ENCODE assay signal across 8 cellular contexts in the genomic region with DNA sequence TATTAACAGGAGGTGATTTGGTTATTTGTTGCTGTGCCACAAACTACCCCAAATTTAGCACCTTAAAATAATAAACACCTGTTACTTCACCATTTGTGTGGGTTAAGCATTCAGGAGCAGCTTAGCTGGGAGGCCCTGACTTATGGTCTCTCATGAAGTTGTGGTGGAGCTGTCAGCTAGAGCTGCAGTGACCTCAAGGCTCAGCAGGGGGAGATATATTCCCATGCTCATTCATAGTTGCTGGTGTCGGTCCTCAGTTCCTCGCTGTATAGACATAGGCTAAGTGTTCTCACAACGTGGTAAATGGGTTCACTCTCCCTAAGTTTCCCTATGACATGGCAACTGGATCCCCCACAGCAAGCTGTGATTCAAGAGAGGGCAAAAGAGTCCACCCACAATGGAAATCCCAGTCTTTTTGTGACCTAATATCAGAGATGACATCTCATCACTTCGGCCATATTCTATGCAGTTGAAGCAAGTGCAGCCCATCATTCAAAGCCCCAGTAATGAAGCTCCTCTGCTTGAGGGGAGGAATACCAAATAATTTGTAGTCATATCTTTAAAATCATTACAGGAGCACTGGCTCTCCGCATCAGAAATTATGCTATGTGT. TPM values are rescaled to one million over a fixed set of nuclear protein-coding genes. Genes with fewer than 3 reads are reported as not detected.
A peak's percentile ranks its signal among the peaks of the same experiment; 100 is the strongest.
DNase-seq lines count a peak whose midpoint lies in the region; ATAC-seq and TF ChIP-seq lines count a peak whose summit lies in the region.

No MANE protein-coding gene starts in this region.

- no peaks in the 10 kb centered on the region for H3K9me3 Mint-ChIP-seq in activated CD8-positive, alpha-beta memory T cell treated with anti-CD3 and anti-CD28 coated beads, Interleukin-2, amount 10 ng/mL, durations not matched to agents 7 days and 5 days (ENCODE audit: low read depth)
- no peaks in the 10 kb centered on the region for H3K9me3 Mint-ChIP-seq in activated naive CD4-positive, alpha-beta T cell treated with anti-CD3 and anti-CD28 coated beads, Interleukin-2, amount 10 ng/mL, durations not matched to agents 7 days and 5 days

- no peak overlapping the region for H3K4me3 Mint-ChIP-seq in activated CD8-positive, alpha-beta memory T cell treated with anti-CD3 and anti-CD28 coated beads, Interleukin-2, amount 10 ng/mL, durations not matched to agents 7 days and 5 days
- H3K4me3 Mint-ChIP-seq in activated naive CD4-positive, alpha-beta T cell treated with anti-CD3 and anti-CD28 coated beads, Interleukin-2, amount 10 ng/mL, durations not matched to agents 7 days and 5 days = no peak overlapping the region

- no peak overlapping the region for H3K27ac Mint-ChIP-seq in activated CD8-positive, alpha-beta memory T cell treated with anti-CD3 and anti-CD28 coated beads, Interleukin-2, amount 10 ng/mL, durations not matched to agents 7 days and 5 days
- no peak overlapping the region for H3K27ac Mint-ChIP-seq in activated naive CD4-positive, alpha-beta T cell treated with anti-CD3 and anti-CD28 coated beads, Interleukin-2, amount 10 ng/mL, durations not matched to agents 7 days and 5 days

- no peaks in the 10 kb centered on the region for H3K4me1 Mint-ChIP-seq in activated CD8-positive, alpha-beta memory T cell treated with anti-CD3 and anti-CD28 coated beads, Interleukin-2, amount 10 ng/mL, durations not matched to agents 7 days and 5 days
- no peaks in the 10 kb centered on the region for H3K4me1 Mint-ChIP-seq in activated naive CD4-positive, alpha-beta T cell treated with anti-CD3 and anti-CD28 coated beads, Interleukin-2, amount 10 ng/mL, durations not matched to agents 7 days and 5 days

- no peaks in the 10 kb centered on the region for H3K36me3 Mint-ChIP-seq in activated CD8-positive, alpha-beta memory T cell treated with anti-CD3 and anti-CD28 coated beads, Interleukin-2, amount 10 ng/mL, durations not matched to agents 7 days and 5 days
- H3K36me3 Mint-ChIP-seq in activated naive CD4-positive, alpha-beta T cell treated with anti-CD3 and anti-CD28 coated beads, Interleukin-2, amount 10 ng/mL, durations not matched to agents 7 days and 5 days = no peaks in the 10 kb centered on the region

- CTCF ChIA-PET in activated CD8-positive, alpha-beta memory T cell treated with anti-CD3 and anti-CD28 coated beads, Interleukin-2, amount 10 ng/mL, durations not matched to agents 7 days and 5 days (lab: Charles Lee) = interaction anchor here (0.8 to 4.0 kb wide), 2 partner anchors 11 to 259 kb away, joined by 4 to 24 read pairs; no protein-coding TSS in a partner anchor
- CTCF ChIA-PET in HEK293T (lab: Yijun Ruan, JAX) = interaction anchor here (1.3 to 1.5 kb wide), 2 partner anchors 259 to 285 kb away, joined by 3 to 7 read pairs; no protein-coding TSS in a partner anchor
- CTCF ChIA-PET in activated naive CD4-positive, alpha-beta T cell treated with anti-CD3 and anti-CD28 coated beads, Interleukin-2, amount 10 ng/mL, durations not matched to agents 7 days and 5 days (lab: Charles Lee) = interaction anchor here (0.7 to 2.6 kb wide), 5 partner anchors 30 to 458 kb away, joined by 3 to 22 read pairs (median 3); no protein-coding TSS in a partner anchor

- peak; percentile 51 for DNase-seq in activated CD8-positive, alpha-beta memory T cell treated with anti-CD3 and anti-CD28 coated beads, Interleukin-2, amount 10 ng/mL, durations not matched to agents 7 days and 5 days
- no peak for DNase-seq in activated CD8-positive, alpha-beta memory T cell treated with anti-CD3 and anti-CD28 coated beads for 24 hours
- DNase-seq in HEK293T (ENCODE audit: extremely low spot score) (peak; percentile 59), NCI-H345 (lab: John Stamatoyannopoulos, UW) (peak; percentile 64), iPS DF 19.7 (ENCODE audit: low read depth, low spot score) (peak; percentile 60), NCI-H2029 treated with DMSO at 0.1 percent for 48 hours (lab: John Stamatoyannopoulos, UW) (no peak)
- peak; percentile 56 for DNase-seq in activated naive CD4-positive, alpha-beta T cell treated with anti-CD3 and anti-CD28 coated beads, Interleukin-2, amount 10 ng/mL, durations not matched to agents 7 days and 5 days
- DNase-seq in stimulated activated CD4-positive, alpha-beta T cell treated with anti-CD3 and anti-CD28 coated beads, Interleukin-2, amount 100 ng/mL, for 48 hours = peak; percentile 1 to 15

- H3K27me3 Mint-ChIP-seq in activated CD8-positive, alpha-beta memory T cell treated with anti-CD3 and anti-CD28 coated beads, Interleukin-2, amount 10 ng/mL, durations not matched to agents 7 days and 5 days = peaks cover 7% of the 10 kb centered on the region
- peaks cover 3% of the 10 kb centered on the region for H3K27me3 Mint-ChIP-seq in activated naive CD4-positive, alpha-beta T cell treated with anti-CD3 and anti-CD28 coated beads, Interleukin-2, amount 10 ng/mL, durations not matched to agents 7 days and 5 days

- POLR2A ChIA-PET in HEK293T (lab: Yijun Ruan, JAX) = no interaction called here

- ATAC-seq in activated CD8-positive, alpha-beta memory T cell treated with anti-CD3 and anti-CD28 coated beads, Interleukin-2, amount 10 ng/mL, durations not matched to agents 7 days and 5 days = peak; percentile 53

TF ChIP-seq in HEK293T, 16 proteins besides CTCF, POLR2A, EP300 and RAD21:
- TF ChIP-seq NFRKB (IDR thresholded peaks at IDR 0.05) (no peak), ARNT (IDR thresholded peaks at IDR 0.05) (no peak), ZNF384 (IDR thresholded peaks at IDR 0.05) (no peak)
TF ChIP-seq in HEK293T: peak in this region for 0.

RNA-seq across cellular contexts. Expression of a gene that starts 41.1 kb away (rescaled TPM):
- total RNA-seq in activated CD8-positive, alpha-beta memory T cell treated with anti-CD3 and anti-CD28 coated beads, Interleukin-2, amount 10 ng/mL, durations not matched to agents 7 days and 5 days = not detected

RNA-seq across cellular contexts. Expression of a gene that starts 41.6 kb away (rescaled TPM):
- total RNA-seq in activated CD8-positive, alpha-beta memory T cell treated with anti-CD3 and anti-CD28 coated beads, Interleukin-2, amount 10 ng/mL, durations not matched to agents 7 days and 5 days = not detected

RNA-seq across cellular contexts. Expression of a gene that starts 57.4 kb away (rescaled TPM):
- total RNA-seq in activated CD8-positive, alpha-beta memory T cell treated with anti-CD3 and anti-CD28 coated beads, Interleukin-2, amount 10 ng/mL, durations not matched to agents 7 days and 5 days = 1 to 10 TPM; 8.8 to 9.0 TPM

Comparison
In these comparisons a context has a peak if more than half of its experiments do, and no peak if none do; other contexts are left out.
1. DNase-seq: peak in activated CD8-positive, alpha-beta memory T cell treated with anti-CD3 and anti-CD28 coated beads, Interleukin-2, amount 10 ng/mL, durations not matched to agents 7 days and 5 days (single experiment), HEK293T (single experiment), NCI-H345 (single experiment), activated naive CD4-positive, alpha-beta T cell treated with anti-CD3 and anti-CD28 coated beads, Interleukin-2, amount 10 ng/mL, durations not matched to agents 7 days and 5 days (single experiment), iPS DF 19.7 (single experiment) and stimulated activated CD4-positive, alpha-beta T cell treated with anti-CD3 and anti-CD28 coated beads, Interleukin-2, amount 100 ng/mL, for 48 hours (2 of 2); none in activated CD8-positive, alpha-beta memory T cell treated with anti-CD3 and anti-CD28 coated beads for 24 hours (single experiment) and NCI-H2029 treated with DMSO at 0.1 percent for 48 hours (single experiment).